ENCODE assay signal across 8 cellular contexts in genomic region chr1:43980255-43981134, GRCh38. TPM values are rescaled to one million over a fixed set of nuclear protein-coding genes. Genes with fewer than 3 reads are reported as not detected.
DNase-seq lines count a peak whose midpoint lies in the region; ATAC-seq, FAIRE-seq and TF ChIP-seq lines count a peak whose summit lies in the region.

No MANE protein-coding gene starts in this region.

- 0 out of 2 replicates have a peak overlapping the region, but pooled peaks have one; percentile 48 for H3K4me2 ChIP-seq in DND-41 (ENCODE audit: insufficient read depth, low read length)
- H3K4me2 ChIP-seq in endothelial cell of umbilical vein (ENCODE audit: insufficient read depth, low read length) = peak overlapping the region; percentile 53

- ATAC-seq in DND-41 (ENCODE audit: insufficient read depth, low read depth) (no peak), GM21423 (IDR thresholded peaks at IDR 0.05; ENCODE audit: unreplicated experiment) (no peak), HG02852 (IDR thresholded peaks at IDR 0.05; ENCODE audit: unreplicated experiment) (no peak)

- BruUV-seq in endothelial cell of umbilical vein (replicated peaks; lab: Mats Ljungman, UMichigan) = no TSS peak

- WGBS in ovary, 3 donors = 44 to 61% (median 47%) methylated on average over 13 of the region's 13 CpGs

- H4K20me1 ChIP-seq in DND-41 (ENCODE audit: insufficient read depth, low read length) = peaks cover 30% of the 10 kb centered on the region
- H4K20me1 ChIP-seq in endothelial cell of umbilical vein (replicated peaks; ENCODE audit: control insufficient read depth, extremely low read depth, insufficient read depth, low read length) = no peaks in the 10 kb centered on the region

- H3K4me3 ChIP-seq in DND-41 (ENCODE audit: low read depth in 1 of 2, low read length in 2 of 2) = peak overlapping the region in 1 of 2 experiments; percentile 9; a peak in 1 of 4 replicates
- H3K4me3 ChIP-seq in NT2/D1 (ENCODE audit: insufficient read length, low read depth) = peak overlapping the region; percentile 53
- peak overlapping the region; percentile 46 to 66 (median 50) for H3K4me3 ChIP-seq in endothelial cell of umbilical vein (replicated peaks in 1 of 3; ENCODE audit: insufficient read depth in 1 of 3, low read depth in 1 of 3, low read length in 3 of 3)
- H3K4me3 ChIP-seq in ovary = peak overlapping the region; percentile 84

- H3K9me1 ChIP-seq in endothelial cell of umbilical vein (replicated peaks; ENCODE audit: control insufficient read depth, extremely low read depth, insufficient read depth, low read length) = no peaks in the 10 kb centered on the region

- CTCF ChIA-PET in endothelial cell of umbilical vein (lab: Charles Lee) = no interaction called here

- H3K36me3 ChIP-seq in DND-41 (ENCODE audit: insufficient read depth, low read length) (peaks cover 27% of the 10 kb centered on the region), NT2/D1 (ENCODE audit: insufficient read depth, insufficient read length, low read length) (peaks cover 78% of the 10 kb centered on the region), endothelial cell of umbilical vein (ENCODE audit: control insufficient read depth in 2 of 2, extremely low read depth in 1 of 2, insufficient read depth in 2 of 2, low read length in 2 of 2) (peaks cover 0 to 17% of the 10 kb centered on the region in 2 experiments), ovary (no peaks in the 10 kb centered on the region)

- no peak for TF ChIP-seq CTCF in DND-41 (IDR thresholded peaks at IDR 0.05; ENCODE audit: borderline replicate concordance, extremely low read depth, low read length, poor library complexity, severe bottlenecking)
- no peak for TF ChIP-seq CTCF in endothelial cell of umbilical vein (IDR thresholded peaks at IDR 0.05; ENCODE audit: extremely low read depth in 1 of 2, insufficient read depth in 1 of 2, low read depth in 1 of 2, low read length in 2 of 2)
- no peak for TF ChIP-seq CTCF in ovary (IDR thresholded peaks at IDR 0.05)

- H2AFZ ChIP-seq in DND-41 (ENCODE audit: low read depth, low read length) = no peak overlapping the region
- H2AFZ ChIP-seq in endothelial cell of umbilical vein (ENCODE audit: low read depth, low read length) = no peak overlapping the region

- TF ChIP-seq EP300 in ovary (IDR thresholded peaks at IDR 0.05) = no peak

- peak; percentile 28 for FAIRE-seq in endothelial cell of umbilical vein (lab: Jason Lieb, UNC)

- no peak overlapping the region for H3K27ac ChIP-seq in DND-41 (ENCODE audit: low read length)
- peak overlapping the region; percentile 13 for H3K27ac ChIP-seq in endothelial cell of umbilical vein (ENCODE audit: insufficient read depth, low read depth, low read length)
- H3K27ac ChIP-seq in ovary = peak overlapping the region; percentile 49 to 64

- H3K79me2 ChIP-seq in DND-41 (ENCODE audit: insufficient read depth, low read length) (peaks cover 17% of the 10 kb centered on the region), endothelial cell of umbilical vein (ENCODE audit: control insufficient read depth, insufficient read depth, low read length) (peaks cover 40% of the 10 kb centered on the region)

- POLR2A ChIA-PET in endothelial cell of umbilical vein (lab: Charles Lee) = no interaction called here

- intact Hi-C loops in endothelial cell of umbilical vein (cut with micrococcal nuclease) = loop anchor here (1.0 kb wide), 1 partner anchor 11 kb away; the partner anchor contains the start of gene CCDC24
- intact Hi-C loops in ovary (cut with DNase I) = no loop called here

- H3K9me3 ChIP-seq in DND-41 (ENCODE audit: insufficient read depth, low read length, severe bottlenecking) = no peaks in the 10 kb centered on the region
- no peaks in the 10 kb centered on the region for H3K9me3 ChIP-seq in NT2/D1 (ENCODE audit: insufficient read depth, low read length)
- no peaks in the 10 kb centered on the region for H3K9me3 ChIP-seq in endothelial cell of umbilical vein (replicated peaks; ENCODE audit: control insufficient read depth, insufficient read depth, low read length)
- no peaks in the 10 kb centered on the region for H3K9me3 ChIP-seq in ovary

- H3K27me3 ChIP-seq in DND-41 (ENCODE audit: insufficient read depth, low read length, poor library complexity) (peaks cover 7% of the 10 kb centered on the region), NT2/D1 (ENCODE audit: insufficient read depth, insufficient read length) (no peaks in the 10 kb centered on the region), endothelial cell of umbilical vein (ENCODE audit: control insufficient read depth in 2 of 2, insufficient read depth in 2 of 2, low read length in 2 of 2) (no peaks in the 10 kb centered on the region), ovary (no peaks in the 10 kb centered on the region)

- H3K4me1 ChIP-seq in DND-41 (ENCODE audit: insufficient read depth, low read length) = peaks cover 35% of the 10 kb centered on the region
- H3K4me1 ChIP-seq in NT2/D1 (ENCODE audit: insufficient read depth, insufficient read length) = peaks cover 30% of the 10 kb centered on the region
- H3K4me1 ChIP-seq in endothelial cell of umbilical vein (ENCODE audit: control insufficient read depth, extremely low read depth, insufficient read depth, low read length) = peaks cover 27% of the 10 kb centered on the region
- peaks cover 12% of the 10 kb centered on the region for H3K4me1 ChIP-seq in ovary (ENCODE audit: insufficient read depth)

- dilution Hi-C loops in endothelial cell of umbilical vein (cut with MboI; ENCODE audit: extremely low pct_ligation_motif_present, low sequenced_read_pairs) = no loop called here

- H3K9ac ChIP-seq in DND-41 (ENCODE audit: low read depth, low read length) (no peak overlapping the region), NT2/D1 (ENCODE audit: insufficient read length, low read depth) (peak overlapping the region; percentile 81), endothelial cell of umbilical vein (replicated peaks; ENCODE audit: extremely low read depth, insufficient read depth, low read length) (peak overlapping the region; percentile 74)

- DNase-seq in DND-41 (no peak), NT2/D1 (ENCODE audit: low read depth, low spot score) (no peak), endothelial cell of umbilical vein (ENCODE audit: low read depth, low spot score) (no peak), ovary (no peak), iPS-NIHi7 (ENCODE audit: extremely low spot score) (no peak), HK-2 (ENCODE audit: unreplicated experiment) (no peak)

- TF ChIP-seq POLR2A in endothelial cell of umbilical vein (IDR thresholded peaks at IDR 0.05; ENCODE audit: low read depth, low read length) (no peak), ovary (IDR thresholded peaks at IDR 0.05) (no peak)

RNA-seq across cellular contexts. Expression of gene B4GALT2, which starts 1.5 kb away (rescaled TPM):
- 77.7 and 80.0 TPM in 2 replicates for total RNA-seq in endothelial cell of umbilical vein
- 103 and 145 TPM in 2 replicates for polyA plus RNA-seq in endothelial cell of umbilical vein
- polyA plus RNA-seq in endothelial cell of umbilical vein (2011; cell fraction: cytosol; rRNA removed) = 50.3 and 64.8 TPM in 2 replicates
- 26.6 and 28.8 TPM in 2 replicates for polyA plus RNA-seq in endothelial cell of umbilical vein (2011; cell fraction: nucleus; rRNA removed)
- 56.9 and 64.4 TPM in 2 replicates for polyA plus RNA-seq in endothelial cell of umbilical vein (2012)
- polyA minus RNA-seq in endothelial cell of umbilical vein = 55.0 and 72.4 TPM in 2 replicates
- polyA minus RNA-seq in endothelial cell of umbilical vein (2011; cell fraction: cytosol; rRNA and poly(A)+ RNA removed) = 29.3 TPM
- 14.2 and 20.9 TPM in 2 replicates for polyA minus RNA-seq in endothelial cell of umbilical vein (2011; cell fraction: nucleus; rRNA and poly(A)+ RNA removed)
- total RNA-seq in ovary = 10 to 100 TPM; 11.9 to 51.3 (median 33.9) TPM
- polyA plus RNA-seq in ovary = 10 to 100 TPM; 14.4 to 22.1 TPM

RNA-seq across cellular contexts. Expression of gene ATP6V0B, which starts 5.7 kb away (rescaled TPM):
- 105 and 110 TPM in 2 replicates for total RNA-seq in endothelial cell of umbilical vein
- 325 and 372 TPM in 2 replicates for polyA plus RNA-seq in endothelial cell of umbilical vein
- 176 and 182 TPM in 2 replicates for polyA plus RNA-seq in endothelial cell of umbilical vein (2011; cell fraction: cytosol; rRNA removed)
- polyA plus RNA-seq in endothelial cell of umbilical vein (2011; cell fraction: nucleus; rRNA removed) = 135 and 137 TPM in 2 replicates
- 71.5 and 78.9 TPM in 2 replicates for polyA plus RNA-seq in endothelial cell of umbilical vein (2012)
- 110 and 148 TPM in 2 replicates for polyA minus RNA-seq in endothelial cell of umbilical vein
- polyA minus RNA-seq in endothelial cell of umbilical vein (2011; cell fraction: cytosol; rRNA and poly(A)+ RNA removed) = 104 TPM
- polyA minus RNA-seq in endothelial cell of umbilical vein (2011; cell fraction: nucleus; rRNA and poly(A)+ RNA removed) = 28.4 and 32.8 TPM in 2 replicates
- total RNA-seq in ovary = 100 to 1,000 TPM in 1 of 7 donors, 10 to 100 TPM in 6; 46.1 to 108 (median 66.9) TPM
- polyA plus RNA-seq in ovary = 10 to 100 TPM; 74.4 to 76.1 TPM

RNA-seq across cellular contexts. Expression of gene DPH2, which starts 10.7 kb away (rescaled TPM):
- total RNA-seq in endothelial cell of umbilical vein = 26.6 and 28.1 TPM in 2 replicates
- 59.1 and 59.6 TPM in 2 replicates for polyA plus RNA-seq in endothelial cell of umbilical vein
- 34.0 and 36.6 TPM in 2 replicates for polyA plus RNA-seq in endothelial cell of umbilical vein (2011; cell fraction: cytosol; rRNA removed)
- polyA plus RNA-seq in endothelial cell of umbilical vein (2011; cell fraction: nucleus; rRNA removed) = 110 and 115 TPM in 2 replicates
- 19.2 and 24.4 TPM in 2 replicates for polyA plus RNA-seq in endothelial cell of umbilical vein (2012)
- polyA minus RNA-seq in endothelial cell of umbilical vein = 36.3 and 47.4 TPM in 2 replicates
- 31.5 TPM for polyA minus RNA-seq in endothelial cell of umbilical vein (2011; cell fraction: cytosol; rRNA and poly(A)+ RNA removed)
- 28.1 and 35.4 TPM in 2 replicates for polyA minus RNA-seq in endothelial cell of umbilical vein (2011; cell fraction: nucleus; rRNA and poly(A)+ RNA removed)
- total RNA-seq in ovary = 10 to 100 TPM in 6 of 7 donors, 1 to 10 TPM in 1; 7.2 to 27.0 (median 16.2) TPM
- polyA plus RNA-seq in ovary = 10 to 100 TPM in 1 of 2 donors, 1 to 10 TPM in 1; 8.5 to 12.7 TPM

RNA-seq across cellular contexts. Expression of gene CCDC24, which starts 10.9 kb away (rescaled TPM):
- total RNA-seq in endothelial cell of umbilical vein (2.2 and 2.8 TPM in 2 replicates), ovary (10 to 100 TPM in 1 of 7 donors, 1 to 10 TPM in 6; 2.1 to 23.3 (median 7.3) TPM)
- polyA plus RNA-seq in endothelial cell of umbilical vein (3.1 and 3.4 TPM in 2 replicates), ovary (1 to 10 TPM; 1.1 to 6.2 TPM)
- polyA plus RNA-seq in endothelial cell of umbilical vein (2011; cell fraction: cytosol; rRNA removed) = 1.3 and 2.4 TPM in 2 replicates
- 4.5 and 6.8 TPM in 2 replicates for polyA plus RNA-seq in endothelial cell of umbilical vein (2011; cell fraction: nucleus; rRNA removed)
- polyA plus RNA-seq in endothelial cell of umbilical vein (2012) = 2.6 and 2.8 TPM in 2 replicates
- 0.45 and 0.46 TPM in 2 replicates for polyA minus RNA-seq in endothelial cell of umbilical vein
- not detected for polyA minus RNA-seq in endothelial cell of umbilical vein (2011; cell fraction: cytosol; rRNA and poly(A)+ RNA removed)
- polyA minus RNA-seq in endothelial cell of umbilical vein (2011; cell fraction: nucleus; rRNA and poly(A)+ RNA removed) = 0.63 and 1.7 TPM in 2 replicates

RNA-seq across cellular contexts. Expression of gene IPO13, which starts 33.7 kb away (rescaled TPM):
- total RNA-seq in endothelial cell of umbilical vein (25.8 and 29.3 TPM in 2 replicates), ovary (10 to 100 TPM in 6 of 7 donors, 1 to 10 TPM in 1; 8.6 to 30.3 (median 20.9) TPM)
- polyA plus RNA-seq in endothelial cell of umbilical vein (28.9 and 32.3 TPM in 2 replicates), ovary (10 to 100 TPM in 1 of 2 donors, 1 to 10 TPM in 1; 10.0 to 15.3 TPM)
- 17.2 and 17.7 TPM in 2 replicates for polyA plus RNA-seq in endothelial cell of umbilical vein (2011; cell fraction: cytosol; rRNA removed)
- 46.6 and 56.9 TPM in 2 replicates for polyA plus RNA-seq in endothelial cell of umbilical vein (2011; cell fraction: nucleus; rRNA removed)
- 20.9 and 23.8 TPM in 2 replicates for polyA plus RNA-seq in endothelial cell of umbilical vein (2012)
- polyA minus RNA-seq in endothelial cell of umbilical vein = 36.1 and 41.8 TPM in 2 replicates
- polyA minus RNA-seq in endothelial cell of umbilical vein (2011; cell fraction: cytosol; rRNA and poly(A)+ RNA removed) = 9.4 TPM
- 12.2 and 18.2 TPM in 2 replicates for polyA minus RNA-seq in endothelial cell of umbilical vein (2011; cell fraction: nucleus; rRNA and poly(A)+ RNA removed)
